In genomic region chr13:57604442-57604841, GRCh38 we compare ENCODE assay signal across 22 cellular contexts.
"Had no signal": no experiment of that assay in that cellular context is flagged by ENCODE, and none has a peak within 500 bp of the region (broad histone marks: within the 10 kb centered on the region; RNA-seq: fewer than 3 reads in every experiment).

No MANE protein-coding gene starts in this region.

- H3K36me3 Mint-ChIP-seq: naive B cell had no signal

- H3K27ac ChIP-seq: colonic mucosa, esophagus squamous epithelium, gastroesophageal sphincter, right atrium auricular region, sigmoid colon, skin epidermis, stomach, thoracic aorta, transverse colon had no signal

- H3K36me3 ChIP-seq: colonic mucosa, esophagus squamous epithelium, gastroesophageal sphincter, right atrium auricular region, sigmoid colon, stomach, thoracic aorta, transverse colon had no signal

- H3K4me1 Mint-ChIP-seq: naive B cell, nephron had no signal

- DNase-seq: colonic mucosa; dermis blood vessel endothelial cell; esophagus squamous epithelium; foreskin fibroblast; glutamatergic neuron; left colon; left ventricle myocardium superior; mesenchymal stem cell; naive B cell; sigmoid colon; stimulated activated CD4-positive, alpha-beta T cell treated with anti-CD3 and anti-CD28 coated beads, Interleukin-2, amount 100 ng/mL, for 24 hours; stimulated activated CD4-positive, alpha-beta T cell treated with anti-CD3 and anti-CD28 coated beads, Interleukin-4, amount 100 ng/mL, for 4 hours; stimulated activated naive CD4-positive, alpha-beta T cell; stomach; substantia nigra; transverse colon had no signal

- H3K9me3 Mint-ChIP-seq: naive B cell, nephron had no signal

- H3K9me3 ChIP-seq: colonic mucosa, esophagus squamous epithelium, gastroesophageal sphincter, right atrium auricular region, sigmoid colon, stomach, thoracic aorta, transverse colon had no signal

- H3K4me3 ChIP-seq: colonic mucosa, esophagus squamous epithelium, gastroesophageal sphincter, lung, right atrium auricular region, sigmoid colon, skin epidermis, stomach, thoracic aorta, transverse colon had no signal

- H3K4me3 Mint-ChIP-seq: naive B cell, nephron had no signal

- ATAC-seq: gastroesophageal sphincter, left colon, left ventricle myocardium superior had no signal

- H3K27me3 ChIP-seq: colonic mucosa, esophagus squamous epithelium, gastroesophageal sphincter, right atrium auricular region, sigmoid colon, stomach, transverse colon had no signal

- H3K4me1 ChIP-seq: colonic mucosa, esophagus squamous epithelium, gastroesophageal sphincter, right atrium auricular region, sigmoid colon, stomach, transverse colon had no signal

- H3K27ac Mint-ChIP-seq: naive B cell, nephron had no signal

- H3K27me3 Mint-ChIP-seq: naive B cell had no signal
